9 cellular contexts compared by ENCODE assay signal in genomic region chr5:176530983-176531901, GRCh38. TPM values are rescaled to one million over a fixed set of nuclear protein-coding genes. Genes with fewer than 3 reads are reported as not detected.
DNase-seq lines count a peak whose midpoint lies in the region; ATAC-seq and TF ChIP-seq lines count a peak whose summit lies in the region.
"Had no signal": no experiment of that assay in that cellular context is flagged by ENCODE, and none has a peak within 500 bp of the region (broad histone marks: within the 10 kb centered on the region; RNA-seq: fewer than 3 reads in every experiment).

No MANE protein-coding gene starts in this region.

- H3K9me3 ChIP-seq in Panc1 (ENCODE audit: control insufficient read depth, insufficient read depth, low read depth, low read length) (no peaks in the 10 kb centered on the region), endodermal cell (ENCODE audit: control insufficient read depth, low read length) (no peaks in the 10 kb centered on the region)

- no peak for TF ChIP-seq CTCF in Panc1 (IDR thresholded peaks at IDR 0.05)
- no peak for TF ChIP-seq CTCF in endodermal cell (conservative IDR thresholded peaks at IDR 0.05)

- H3K27me3 ChIP-seq in Panc1 (ENCODE audit: control insufficient read depth, insufficient read depth, low read length) (no peaks in the 10 kb centered on the region), endodermal cell (ENCODE audit: control insufficient read depth, insufficient read depth, low read length, poor library complexity, severe bottlenecking) (no peaks in the 10 kb centered on the region)

- peaks cover 45% of the 10 kb centered on the region for H3K4me1 ChIP-seq in Panc1 (ENCODE audit: control insufficient read depth, insufficient read depth, low read length)
- peaks cover 10% of the 10 kb centered on the region for H3K4me1 ChIP-seq in endodermal cell (ENCODE audit: control insufficient read depth, insufficient read depth, low read length)

- POLR2A ChIA-PET in Panc1 (lab: Charles Lee): interaction anchor here (0.5 kb wide), 1 partner anchor 174 kb away, joined by 3 read pairs; no protein-coding TSS in a partner anchor

- ATAC-seq in Panc1 (peak; percentile 26; the same call in 1 of the 2 replicates), sciatic nerve (peak; percentile 58), GM19395 (IDR thresholded peaks at IDR 0.05; ENCODE audit: unreplicated experiment) (no peak), GM21825 (IDR thresholded peaks at IDR 0.05; ENCODE audit: unreplicated experiment) (no peak)

- no peak overlapping the region for H3K9ac ChIP-seq in endodermal cell (ENCODE audit: extremely low read depth, low read length, poor library complexity, severe bottlenecking)

- H3K27ac ChIP-seq in Panc1 (ENCODE audit: low read length): peak overlapping the region; percentile 39; the same call in 1 of the 2 replicates
- H3K27ac ChIP-seq in endodermal cell (ENCODE audit: low read depth, low read length): no peak overlapping the region
- H3K27ac ChIP-seq: SK-N-MC had no signal

- intact Hi-C loops in Panc1 (cut with micrococcal nuclease; ENCODE audit: unreplicated experiment): no loop called here
- intact Hi-C loops in sciatic nerve (cut with DNase I): no loop called here

- H3K4me1 Mint-ChIP-seq in endodermal cell: peaks cover 14% of the 10 kb centered on the region

- peak; percentile 40 for DNase-seq in G401 (ENCODE audit: low spot score)
- no peak for DNase-seq in Panc1 (ENCODE audit: low read depth, low spot score)
- peak; percentile 45 for DNase-seq in endodermal cell
- DNase-seq in sciatic nerve (ENCODE audit: low spot score): peak; percentile 65
- DNase-seq in OCI-M1 (lab: John Stamatoyannopoulos, UW): no peak
- DNase-seq in NCI-H1105 (lab: John Stamatoyannopoulos, UW): no peak

- in situ Hi-C loops in G401 (cut with HindIII; ENCODE audit: low sequenced_read_pairs) (no loop called here), Panc1 (cut with HindIII; ENCODE audit: low pct_unique_long_range_greater_than_20kb, low sequenced_read_pairs) (no loop called here)

- 93 to 94% methylated on average over 17 to 24 of the region's 24 CpGs for WGBS in endodermal cell (ENCODE audit: insufficient coverage in 1 of 2, insufficient read length in 1 of 2), 2 experiments

- H3K9me3 Mint-ChIP-seq in endodermal cell: no peaks in the 10 kb centered on the region

- BruUV-seq in Panc1 (replicated peaks; lab: Mats Ljungman, UMichigan): no TSS peak

- H3K4me3 Mint-ChIP-seq in endodermal cell: no peak overlapping the region

- CTCF ChIA-PET in Panc1 (lab: Charles Lee): interaction anchor here (0.9 to 1.0 kb wide), 2 partner anchors 11 to 12 kb away, joined by 5 to 13 read pairs; no protein-coding TSS in a partner anchor

- H3K36me3 Mint-ChIP-seq in endodermal cell (ENCODE audit: low read depth): peaks cover 49% of the 10 kb centered on the region

- H3K36me3 ChIP-seq in Panc1 (ENCODE audit: control insufficient read depth, insufficient read depth, low read length) (peaks cover 4% of the 10 kb centered on the region; the same call in 1 of the 2 replicates), endodermal cell (ENCODE audit: control insufficient read depth, insufficient read depth, low read length) (peaks cover 63% of the 10 kb centered on the region)

- no peak overlapping the region for H3K4me3 ChIP-seq in Panc1 (ENCODE audit: low read depth in 2 of 2, low read length in 2 of 2)
- no peak overlapping the region for H3K4me3 ChIP-seq in endodermal cell (ENCODE audit: low read length)
- H3K4me3 ChIP-seq: SK-N-MC had no signal

- H3K27ac Mint-ChIP-seq in endodermal cell: no peak overlapping the region

- H3K27me3 Mint-ChIP-seq in endodermal cell (ENCODE audit: insufficient read depth): no peaks in the 10 kb centered on the region

RNA-seq across cellular contexts. Expression of gene RNF44, which starts 6.0 kb away (rescaled TPM):
- 4.0 and 6.7 TPM in 2 replicates for total RNA-seq in G401 (2014; rRNA removed; shearing (Covaris generic))
- total RNA-seq in Panc1 (2021; ENCODE audit: unreplicated experiment) (113 TPM), endodermal cell (100 to 1,000 TPM; 150 to 173 TPM), sciatic nerve (44.7 TPM)
- polyA plus RNA-seq in Panc1 (2012; ENCODE audit: insufficient read length): 100 TPM
- polyA plus RNA-seq in endodermal cell (2013, experiment 1 of 2): 123 TPM
- 111 TPM for polyA plus RNA-seq in endodermal cell (2013, experiment 2 of 2)

RNA-seq across cellular contexts. Expression of gene CDHR2, which starts 17.9 kb away (rescaled TPM):
- total RNA-seq in G401 (2014; rRNA removed; shearing (Covaris generic)): not detected in 2 replicates
- total RNA-seq in Panc1 (2021; ENCODE audit: unreplicated experiment) (0.72 TPM), endodermal cell (under 1 TPM; 0.37 to 0.89 TPM), sciatic nerve (0.36 TPM)
- polyA plus RNA-seq in Panc1 (2012; ENCODE audit: insufficient read length): 1.8 TPM
- polyA plus RNA-seq in endodermal cell (2013, experiment 1 of 2): not detected
- polyA plus RNA-seq in endodermal cell (2013, experiment 2 of 2): not detected

Comparison
In these comparisons a context has a peak if more than half of its experiments do, and no peak if none do; other contexts are left out.
1. DNase-seq: peak in G401 (single experiment), endodermal cell (single experiment) and sciatic nerve (single experiment); none in Panc1 (single experiment), OCI-M1 (single experiment) and NCI-H1105 (single experiment).
2. ATAC-seq: peak in Panc1 (single experiment) and sciatic nerve (single experiment); none in GM19395 (single experiment) and GM21825 (single experiment).